ENCODE assay signal across 10 cellular contexts in the genomic region with DNA sequence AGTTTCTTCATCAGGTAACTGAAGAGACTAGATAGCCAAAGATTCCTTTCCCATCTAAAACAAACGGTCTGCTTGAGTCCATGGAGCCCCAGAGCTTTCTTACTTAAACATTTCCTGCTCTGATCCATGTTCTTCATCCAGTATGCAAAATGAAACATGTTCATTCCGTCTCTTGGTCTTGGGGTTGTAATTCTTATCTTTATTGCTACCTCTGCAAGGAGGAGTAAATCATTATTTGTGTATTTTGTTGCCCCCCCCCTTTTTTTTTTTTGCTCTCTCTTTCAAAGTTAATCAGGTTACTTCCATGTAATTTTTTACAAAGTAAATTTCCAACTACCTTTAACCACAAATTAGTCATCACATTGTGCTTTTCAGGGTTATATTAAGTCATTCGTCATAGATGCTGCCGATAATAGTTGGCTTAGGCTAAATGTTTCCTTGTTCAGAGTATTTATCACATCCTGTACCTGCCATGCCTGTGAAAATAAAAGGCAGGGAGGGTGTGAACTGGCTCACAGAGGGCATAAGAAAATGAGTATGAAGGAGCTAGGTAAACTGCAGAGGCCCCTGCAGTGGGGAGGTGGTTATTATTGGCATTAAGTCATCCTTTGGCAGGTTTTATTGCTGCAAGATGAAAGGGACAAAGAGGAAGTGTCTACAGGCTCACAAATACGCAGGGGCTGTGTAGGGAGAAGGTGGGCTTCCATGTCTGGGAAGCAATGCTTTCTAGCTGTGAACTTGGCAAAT.
DNase-seq lines count a peak whose midpoint lies in the region; ATAC-seq lines count a peak whose summit lies in the region.
"Had no signal": no experiment of that assay in that cellular context is flagged by ENCODE, and none has a peak within 500 bp of the region (broad histone marks: within the 10 kb centered on the region; RNA-seq: fewer than 3 reads in every experiment).

No MANE protein-coding gene starts in this region.

- peaks cover 0 to 17% (median 8%) of the 10 kb centered on the region in 4 donors for H3K4me1 Mint-ChIP-seq in CD4-positive, CD25-positive, alpha-beta regulatory T cell
- peaks cover 10% of the 10 kb centered on the region for H3K4me1 Mint-ChIP-seq in activated naive CD8-positive, alpha-beta T cell treated with anti-CD3 and anti-CD28 coated beads for 36 hours

- peaks cover 3% of the 10 kb centered on the region for H3K36me3 Mint-ChIP-seq in CD4-positive, CD25-positive, alpha-beta regulatory T cell
- no peaks in the 10 kb centered on the region for H3K36me3 Mint-ChIP-seq in activated naive CD8-positive, alpha-beta T cell treated with anti-CD3 and anti-CD28 coated beads for 36 hours

- no peaks in the 10 kb centered on the region for H3K27me3 ChIP-seq in CD4-positive, CD25-positive, alpha-beta regulatory T cell (ENCODE audit: control insufficient read depth, insufficient read depth, low read length)
- H3K27me3 ChIP-seq in SJCRH30: no peaks in the 10 kb centered on the region

- H3K27ac Mint-ChIP-seq in CD4-positive, CD25-positive, alpha-beta regulatory T cell: peak overlapping the region in 1 of 3 donors; percentile 45
- peak overlapping the region; percentile 61 for H3K27ac Mint-ChIP-seq in activated naive CD8-positive, alpha-beta T cell treated with anti-CD3 and anti-CD28 coated beads for 36 hours
- H3K27ac Mint-ChIP-seq: naive B cell had no signal

- H3K4me3 ChIP-seq in CD4-positive, CD25-positive, alpha-beta regulatory T cell (ENCODE audit: low read depth, low read length): no peak overlapping the region
- no peak overlapping the region for H3K4me3 ChIP-seq in SJCRH30

- peaks cover 4% of the 10 kb centered on the region for H3K4me1 ChIP-seq in CD4-positive, CD25-positive, alpha-beta regulatory T cell (ENCODE audit: control insufficient read depth, insufficient read depth, low read length, poor library complexity, severe bottlenecking)
- no peaks in the 10 kb centered on the region for H3K4me1 ChIP-seq in SJCRH30

- no peaks in the 10 kb centered on the region for H3K36me3 ChIP-seq in CD4-positive, CD25-positive, alpha-beta regulatory T cell (ENCODE audit: control insufficient read depth, insufficient read depth, low read length)
- no peaks in the 10 kb centered on the region for H3K36me3 ChIP-seq in SJCRH30

- ATAC-seq in CD4-positive, CD25-positive, alpha-beta regulatory T cell (ENCODE audit: low read depth in 2 of 2): peak; percentile 77 to 82

- H3K9me3 ChIP-seq in CD4-positive, CD25-positive, alpha-beta regulatory T cell (ENCODE audit: control insufficient read depth in 2 of 2, low read length in 2 of 2): no peaks in the 10 kb centered on the region
- H3K9me3 ChIP-seq in SJCRH30 (replicated peaks): no peaks in the 10 kb centered on the region

- H3K27ac ChIP-seq in CD4-positive, CD25-positive, alpha-beta regulatory T cell (ENCODE audit: insufficient read depth, low read length, poor library complexity, severe bottlenecking): no peak overlapping the region
- H3K27ac ChIP-seq in SJCRH30: no peak overlapping the region

- DNase-seq in CD4-positive, CD25-positive, alpha-beta regulatory T cell: peak in 1 of 3 donors; percentile 57
- DNase-seq in M059J (ENCODE audit: low read depth) (peak; percentile 87), kidney tubule cell (ENCODE audit: low spot score) (peak; percentile 99), NCI-H1694 (lab: John Stamatoyannopoulos, UW) (no peak), SJCRH30 (no peak), SHP77 (lab: John Stamatoyannopoulos, UW) (no peak), NCI-H1092 (lab: John Stamatoyannopoulos, UW) (no peak)
- peak; percentile 8 for DNase-seq in activated naive CD8-positive, alpha-beta T cell treated with anti-CD3 and anti-CD28 coated beads for 36 hours
- DNase-seq: DMS 273 treated with DMSO at 0.1 percent for 48 hours, naive B cell had no signal

- H3K4me3 Mint-ChIP-seq in CD4-positive, CD25-positive, alpha-beta regulatory T cell: no peak overlapping the region
- peak overlapping the region; percentile 11 for H3K4me3 Mint-ChIP-seq in activated naive CD8-positive, alpha-beta T cell treated with anti-CD3 and anti-CD28 coated beads for 36 hours
- H3K4me3 Mint-ChIP-seq: naive B cell had no signal

- peaks cover 7% of the 10 kb centered on the region for H3K27me3 Mint-ChIP-seq in CD4-positive, CD25-positive, alpha-beta regulatory T cell
- no peaks in the 10 kb centered on the region for H3K27me3 Mint-ChIP-seq in activated naive CD8-positive, alpha-beta T cell treated with anti-CD3 and anti-CD28 coated beads for 36 hours

- peaks cover 0 to 11% (median 3%) of the 10 kb centered on the region in 7 donors for H3K9me3 Mint-ChIP-seq in CD4-positive, CD25-positive, alpha-beta regulatory T cell
- H3K9me3 Mint-ChIP-seq in activated naive CD8-positive, alpha-beta T cell treated with anti-CD3 and anti-CD28 coated beads for 36 hours: no peaks in the 10 kb centered on the region

Comparison
In these comparisons a context has a peak if more than half of its experiments do, and no peak if none do; other contexts are left out.
1. DNase-seq: peak in M059J (single experiment), activated naive CD8-positive, alpha-beta T cell treated with anti-CD3 and anti-CD28 coated beads for 36 hours (single experiment) and kidney tubule cell (single experiment); none in NCI-H1694 (single experiment), SJCRH30 (0 of 2), SHP77 (0 of 2) and NCI-H1092 (single experiment).